In genomic region chr10:53162856-53163255, GRCh38 we compare ENCODE assay signal across 25 cellular contexts.
"Had no signal": no experiment of that assay in that cellular context is flagged by ENCODE, and none has a peak within 500 bp of the region (broad histone marks: within the 10 kb centered on the region; RNA-seq: fewer than 3 reads in every experiment).

No MANE protein-coding gene starts in this region.

- H3K36me3 ChIP-seq: esophagus muscularis mucosa, heart right ventricle, prostate gland, stomach, thyroid gland, vagina had no signal

- FAIRE-seq: endothelial cell of umbilical vein, islet of Langerhans had no signal

- ATAC-seq: foreskin keratinocyte; mucosa of descending colon; natural killer cell treated with Interleukin-12 subunit alpha and Interleukin-12 subunit beta and Interleukin-15 and Interleukin-18, amount 100 ng/mL, for 72 hours; sciatic nerve; stimulated activated effector memory CD8-positive, alpha-beta T cell treated with anti-CD3 and anti-CD28 coated beads, Interleukin-12 subunit alpha, Interleukin-12 subunit beta, amount 100 ng/mL, for 72 hours had no signal

- H3K27me3 ChIP-seq: esophagus muscularis mucosa, foreskin keratinocyte, heart right ventricle, stomach, thyroid gland, vagina had no signal

- H3K4me3 ChIP-seq: coronary artery, esophagus muscularis mucosa, heart right ventricle, mucosa of descending colon, prostate gland, stomach, thyroid gland, vagina had no signal

- H3K9me3 ChIP-seq: esophagus muscularis mucosa, mucosa of descending colon, prostate gland, stomach, thyroid gland, vagina had no signal

- H3K27ac ChIP-seq: coronary artery, esophagus muscularis mucosa, foreskin keratinocyte, heart right ventricle, prostate gland, stomach, thyroid gland, vagina had no signal

- DNase-seq: dermis blood vessel endothelial cell; effector memory CD4-positive, alpha-beta T cell; foreskin keratinocyte; glutamatergic neuron; heart right ventricle; hippocampal formation; left colon; mesenchymal stem cell; mucosa of descending colon; naive B cell; stimulated activated CD4-positive, alpha-beta T cell treated with anti-CD3 and anti-CD28 coated beads, Interleukin-2, amount 100 ng/mL, for 24 hours; stimulated activated CD4-positive, alpha-beta T cell treated with anti-CD3 and anti-CD28 coated beads, Interleukin-4, amount 100 ng/mL, for 24 hours; stimulated activated naive CD4-positive, alpha-beta T cell treated with Interleukin-2 at 50 U/mL for 16 hours; stomach; thyroid gland; trophoblast cell had no signal

- H3K4me1 ChIP-seq: esophagus muscularis mucosa, foreskin keratinocyte, heart right ventricle, prostate gland, stomach, thyroid gland, vagina had no signal
